In the genomic region with DNA sequence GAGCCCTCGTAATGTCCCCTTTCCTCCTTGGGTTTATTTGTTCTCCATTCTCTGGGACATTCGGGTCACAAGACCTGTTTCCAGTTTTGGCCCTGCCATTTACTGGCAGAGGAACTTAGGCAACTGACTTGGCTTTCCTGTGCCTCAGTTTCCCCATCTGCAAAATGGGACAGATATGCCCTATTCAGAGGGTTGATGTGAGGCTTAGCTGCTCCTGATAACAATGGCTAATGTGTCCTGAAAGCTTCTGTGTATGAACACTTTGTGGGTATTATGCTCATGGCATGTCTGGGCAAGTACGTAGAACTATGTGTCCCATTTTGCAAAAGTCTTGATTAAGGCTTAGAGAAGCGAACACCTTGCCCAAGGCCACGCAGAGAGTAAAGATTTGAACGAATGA, we compare ENCODE assay signal across 8 cellular contexts. TPM values are rescaled to one million over a fixed set of nuclear protein-coding genes. Genes with fewer than 3 reads are reported as not detected.
DNase-seq lines count a peak whose midpoint lies in the region; ATAC-seq and TF ChIP-seq lines count a peak whose summit lies in the region.

No MANE protein-coding gene starts in this region.

- H3K9me2 ChIP-seq in PC-9 (ENCODE audit: insufficient read depth): no peaks in the 10 kb centered on the region

- no peak overlapping the region for H3K27ac ChIP-seq in PC-9

- no peak for ATAC-seq in omental fat pad (ENCODE audit: low FRiP score)

- intact Hi-C loops in PC-9 (cut with micrococcal nuclease; ENCODE audit: unreplicated experiment): no loop called here

- BruUV-seq in PC-9 (replicated peaks; lab: Mats Ljungman, UMichigan): TSS peak; percentile 27

- POLR2A ChIA-PET in PC-9 (lab: Charles Lee; ENCODE audit: unreplicated experiment): interaction anchor here (0.5 kb wide), 1 partner anchor 20 kb away, joined by 5 read pairs; the partner anchor contains the start of gene ZNF579

- peak overlapping the region; percentile 63 for H3K9ac ChIP-seq in ES-I3 (ENCODE audit: low read depth, low read length)

- H2AFZ ChIP-seq in PC-9: no peak overlapping the region

- H3K4me1 ChIP-seq in ES-I3 (ENCODE audit: insufficient read depth, low read length): 0 out of 2 replicates have a peak, but pooled peaks cover 5% of the 10 kb centered on the region
- H3K4me1 ChIP-seq in PC-9 (replicated peaks; ENCODE audit: insufficient read depth): peaks cover 22% of the 10 kb centered on the region

- no peaks in the 10 kb centered on the region for H3K27me3 ChIP-seq in PC-9 (ENCODE audit: insufficient read depth, low read depth)

- H3K4me3 ChIP-seq in PC-9 (peak overlapping the region; percentile 91; the same call in 1 of the 2 replicates), epithelial cell of proximal tubule (ENCODE audit: low read depth, low read length) (peak overlapping the region; percentile 82)

- H3K4me2 ChIP-seq in PC-9: peak overlapping the region; percentile 97

- H4K20me1 ChIP-seq in PC-9 (ENCODE audit: insufficient read depth): no peaks in the 10 kb centered on the region

- H3K36me3 ChIP-seq in ES-I3 (ENCODE audit: insufficient read depth, low read length) (no peaks in the 10 kb centered on the region), PC-9 (ENCODE audit: low read depth) (0 out of 2 replicates have a peak, but pooled peaks cover 4% of the 10 kb centered on the region)

- peaks cover 41% of the 10 kb centered on the region for H3F3A ChIP-seq in PC-9 (ENCODE audit: insufficient read depth, low read depth)

- H3K9me3 ChIP-seq in ES-I3 (ENCODE audit: control insufficient read depth, insufficient read depth, low read length): no peaks in the 10 kb centered on the region
- no peaks in the 10 kb centered on the region for H3K9me3 ChIP-seq in PC-9 (ENCODE audit: insufficient read depth, low read depth)

- H3K79me2 ChIP-seq in PC-9 (ENCODE audit: low read depth): peaks cover 23% of the 10 kb centered on the region

- CTCF ChIA-PET in PC-9 (lab: Charles Lee): no interaction called here

- TF ChIP-seq CTCF in PC-9 (conservative IDR thresholded peaks at IDR 0.05) (no peak), epithelial cell of proximal tubule (conservative IDR thresholded peaks at IDR 0.05; ENCODE audit: low read depth, low read length) (no peak), GM10266 (IDR thresholded peaks at IDR 0.05; ENCODE audit: control insufficient read depth, insufficient read depth, low read depth, missing control alignments) (no peak), omental fat pad (IDR thresholded peaks at IDR 0.05) (no peak)

- DNase-seq in PC-9: peak in 1 of 2 experiments; percentile 34
- DNase-seq in epithelial cell of proximal tubule (ENCODE audit: low read depth): no peak
- peak; percentile 52 for DNase-seq in pons (ENCODE audit: low spot score)
- DNase-seq in GM10266 (ENCODE audit: extremely low spot score): no peak
- no peak for DNase-seq in omental fat pad (ENCODE audit: low spot score)
- DNase-seq in H4 (ENCODE audit: low spot score): no peak
- DNase-seq in amygdala (lab: John Stamatoyannopoulos, UW): no peak

RNA-seq across cellular contexts. Expression of gene ZNF524, which starts 1.0 kb away (rescaled TPM):
- total RNA-seq in PC-9 (2021) (30.0 and 37.0 TPM in 2 replicates), epithelial cell of proximal tubule (16.4 and 18.0 TPM in 2 replicates), omental fat pad (10 to 100 TPM; 15.6 to 27.5 (median 17.4) TPM)
- 16.7 and 21.9 TPM in 2 replicates for total RNA-seq in H4 (2014; rRNA removed; shearing (Covaris generic))

RNA-seq across cellular contexts. Expression of gene FIZ1, which starts 1.8 kb away (rescaled TPM):
- 25.2 and 25.4 TPM in 2 replicates for total RNA-seq in PC-9 (2021)
- total RNA-seq in epithelial cell of proximal tubule: 5.5 and 9.7 TPM in 2 replicates
- total RNA-seq in omental fat pad: 1 to 10 TPM; 4.2 to 7.1 (median 5.0) TPM
- total RNA-seq in H4 (2014; rRNA removed; shearing (Covaris generic)): 5.1 and 7.8 TPM in 2 replicates

RNA-seq across cellular contexts. Expression of gene ZNF865, which starts 4.3 kb away (rescaled TPM):
- total RNA-seq in PC-9 (2021) (26.8 and 30.3 TPM in 2 replicates), epithelial cell of proximal tubule (3.4 and 6.2 TPM in 2 replicates), omental fat pad (1 to 10 TPM; 2.2 to 6.3 (median 3.8) TPM)
- total RNA-seq in H4 (2014; rRNA removed; shearing (Covaris generic)): 1.0 TPM in 2 replicates

RNA-seq across cellular contexts. Expression of gene ZNF579, which starts 20.5 kb away (rescaled TPM):
- total RNA-seq in PC-9 (2021) (49.0 TPM in 2 replicates), epithelial cell of proximal tubule (10.0 and 11.4 TPM in 2 replicates), omental fat pad (1 to 10 TPM; 1.3 to 4.0 (median 2.3) TPM)
- 2.5 and 4.6 TPM in 2 replicates for total RNA-seq in H4 (2014; rRNA removed; shearing (Covaris generic))

RNA-seq across cellular contexts. Expression of gene ZNF784, which starts 23.2 kb away (rescaled TPM):
- total RNA-seq in PC-9 (2021): 5.4 and 7.7 TPM in 2 replicates
- total RNA-seq in epithelial cell of proximal tubule: 0.58 and 4.0 TPM in 2 replicates
- total RNA-seq in omental fat pad: 1 to 10 TPM; 2.5 to 3.8 (median 3.2) TPM
- 5.2 and 7.2 TPM in 2 replicates for total RNA-seq in H4 (2014; rRNA removed; shearing (Covaris generic))
